In genomic region chr11:100635194-100635593, GRCh38 we compare ENCODE assay signal across 1 cellular context.
TF ChIP-seq lines count a peak whose summit lies in the region.

No MANE protein-coding gene starts in this region.

TF ChIP-seq in K562, 482 proteins besides CTCF, POLR2A, EP300 and RAD21:
- TF ChIP-seq PBX2 (CRISPR knock-in tag; IDR thresholded peaks at IDR 0.05; ENCODE audit: low read depth) (no peak), PBX2 (tag; conservative IDR thresholded peaks at IDR 0.05; ENCODE audit: low read depth) (peak; percentile 49), ZNF316 (IDR thresholded peaks at IDR 0.05) (peak; percentile 82), ARID1B (IDR thresholded peaks at IDR 0.05) (peak; percentile 11; the same call in 1 of the 2 replicates), MEIS2 (IDR thresholded peaks at IDR 0.05; ENCODE audit: partially characterized antibody) (peak; percentile 64), ATF3 (IDR thresholded peaks at IDR 0.05) (no peak), ATF3 (CRISPR knock-in tag; conservative IDR thresholded peaks at IDR 0.05) (no peak), MAFK (IDR thresholded peaks at IDR 0.05; ENCODE audit: low read length) (peak; percentile 71), SMARCA4 (IDR thresholded peaks at IDR 0.05) (0 out of 2 replicates have a peak, but pooled peaks have one; percentile 29), MAFG (tag; conservative IDR thresholded peaks at IDR 0.05) (peak; percentile 88), RERE (CRISPR knock-in tag; IDR thresholded peaks at IDR 0.05; ENCODE audit: borderline replicate concordance) (no peak), NFE2L1 (tag; IDR thresholded peaks at IDR 0.05; ENCODE audit: borderline replicate concordance, low read depth) (peak; percentile 67), NFE2 (IDR thresholded peaks at IDR 0.05; ENCODE audit: low read depth) (peak; percentile 81), L3MBTL2 (IDR thresholded peaks at IDR 0.05) (no peak), PKNOX1 (IDR thresholded peaks at IDR 0.05) (0 out of 2 replicates have a peak, but pooled peaks have one; percentile 20), MAFF (IDR thresholded peaks at IDR 0.05; ENCODE audit: low read length) (peak; percentile 81), C11orf30 (IDR thresholded peaks at IDR 0.05; ENCODE audit: low read depth) (peak; percentile 64), DPF2 (IDR thresholded peaks at IDR 0.05) (peak; percentile 44; the same call in 1 of the 2 replicates), BACH1 (tag; IDR thresholded peaks at IDR 0.05) (peak; percentile 55; the same call in 1 of the 2 replicates), MYNN (IDR thresholded peaks at IDR 0.05) (no peak), MYNN (CRISPR knock-in tag; IDR thresholded peaks at IDR 0.05) (no peak)
TF ChIP-seq in K562: peak in this region for 14.
